Comparison of ENCODE assay signal across 18 cellular contexts in the genomic region with DNA sequence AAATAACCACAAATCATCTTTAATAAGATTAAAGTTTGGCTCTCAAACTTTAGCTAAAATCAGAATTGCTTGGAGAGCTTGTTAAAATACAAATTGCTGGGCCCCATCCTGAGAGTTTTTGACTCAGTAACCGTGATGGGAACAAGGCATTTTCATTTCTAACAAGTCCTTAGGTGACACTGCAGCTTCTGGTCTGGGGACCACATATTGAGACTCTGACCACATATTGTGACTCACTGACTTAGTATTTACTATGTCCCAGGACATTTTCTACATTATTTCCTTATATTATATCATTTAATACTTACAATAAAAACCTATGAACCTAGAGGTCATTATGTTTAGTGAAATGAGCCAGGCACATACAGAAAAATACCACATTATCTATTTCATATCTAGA.
"Had no signal": no experiment of that assay in that cellular context is flagged by ENCODE, and none has a peak within 500 bp of the region (broad histone marks: within the 10 kb centered on the region; RNA-seq: fewer than 3 reads in every experiment).

No MANE protein-coding gene starts in this region.

- ATAC-seq: lower lobe of right lung; naive thymus-derived CD8-positive, alpha-beta T cell; upper lobe of right lung had no signal

- H3K27me3 Mint-ChIP-seq: activated B cell treated with CpG ODN at 0.5 μM for 24 hours had no signal

- H3K9me3 ChIP-seq: lower lobe of right lung, upper lobe of right lung had no signal

- H3K27ac Mint-ChIP-seq: activated B cell treated with CpG ODN at 0.5 μM for 24 hours; activated naive CD8-positive, alpha-beta T cell treated with anti-CD3 and anti-CD28 coated beads for 36 hours; naive thymus-derived CD8-positive, alpha-beta T cell had no signal

- H3K4me3 Mint-ChIP-seq: activated B cell treated with CpG ODN at 0.5 μM for 24 hours; activated naive CD8-positive, alpha-beta T cell treated with anti-CD3 and anti-CD28 coated beads for 36 hours; naive thymus-derived CD8-positive, alpha-beta T cell had no signal

- H3K27me3 ChIP-seq: cardiac muscle cell, spleen, upper lobe of right lung had no signal

- H3K36me3 ChIP-seq: cardiac muscle cell, lower lobe of right lung, spleen, upper lobe of right lung had no signal

- H3K4me3 ChIP-seq: cardiac muscle cell, lower lobe of right lung, spleen, upper lobe of right lung had no signal

- DNase-seq: activated B cell treated with CpG ODN at 0.5 μM for 24 hours; activated CD4-positive, alpha-beta T cell treated with anti-CD3 and anti-CD28 coated beads for 4 hours; activated CD4-positive, alpha-beta T cell treated with anti-CD3 and anti-CD28 coated beads, Interleukin-2, amount 50 U/mL, for 48 hours; activated CD8-positive, alpha-beta memory T cell treated with anti-CD3 and anti-CD28 coated beads, Interleukin-2, amount 50 U/mL, for 48 hours; activated naive CD4-positive, alpha-beta T cell treated with Interleukin-2 at 50 U/mL for 16 hours; activated naive CD8-positive, alpha-beta T cell treated with anti-CD3 and anti-CD28 coated beads for 36 hours; activated T-cell treated with anti-CD3 and anti-CD28 coated beads, Interleukin-2, amount 50 U/mL, for 48 hours; amniotic stem cell; foreskin fibroblast; lower lobe of right lung; naive thymus-derived CD8-positive, alpha-beta T cell; spleen; stimulated activated CD4-positive, alpha-beta T cell treated with anti-CD3 and anti-CD28 coated beads, Interleukin-4, amount 100 ng/mL, for 1 hour; stimulated activated naive CD4-positive, alpha-beta T cell; T-helper 1 cell; T-helper 9 cell; upper lobe of right lung had no signal

- H3K4me1 Mint-ChIP-seq: activated naive CD8-positive, alpha-beta T cell treated with anti-CD3 and anti-CD28 coated beads for 36 hours; naive thymus-derived CD8-positive, alpha-beta T cell had no signal

- H3K4me1 ChIP-seq: lower lobe of right lung, spleen, upper lobe of right lung had no signal

- H3K27ac ChIP-seq: cardiac muscle cell, lower lobe of right lung, spleen, upper lobe of right lung had no signal

- H3K36me3 Mint-ChIP-seq: activated naive CD8-positive, alpha-beta T cell treated with anti-CD3 and anti-CD28 coated beads for 36 hours had no signal
